In the genomic region with DNA sequence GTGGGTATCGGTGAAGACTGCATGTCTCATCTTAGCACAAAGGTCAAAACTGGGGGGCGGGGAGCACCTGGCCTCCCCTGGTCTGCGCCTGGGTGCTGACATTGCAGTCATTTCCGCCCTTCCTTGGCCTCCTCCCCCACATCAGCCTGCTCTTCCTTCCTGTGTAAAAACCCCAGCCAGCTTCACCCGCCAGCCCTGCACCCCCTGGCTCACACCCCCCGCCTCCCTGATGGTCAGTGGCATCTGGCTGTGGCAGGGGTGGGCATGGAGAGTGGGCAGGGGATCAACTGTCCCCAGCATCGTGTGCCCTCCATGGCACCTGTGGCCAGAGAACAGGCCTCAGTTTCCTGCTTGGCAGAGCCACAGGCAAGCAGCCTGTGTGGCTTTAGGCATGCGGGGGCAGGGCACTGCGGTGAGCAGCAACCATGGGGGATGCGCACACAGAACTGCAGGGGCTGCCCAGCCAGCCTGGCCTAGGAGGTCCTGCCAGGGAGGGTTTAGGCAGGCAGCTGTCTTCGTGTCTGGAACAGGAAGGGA, we compare ENCODE assay signal across 8 cellular contexts. TPM values are rescaled to one million over a fixed set of nuclear protein-coding genes. Genes with fewer than 3 reads are reported as not detected.
DNase-seq lines count a peak whose midpoint lies in the region; ATAC-seq and TF ChIP-seq lines count a peak whose summit lies in the region.

No MANE protein-coding gene starts in this region.

- intact Hi-C loops in colonic mucosa (cut with DNase I) = no loop called here

- no peak for TF ChIP-seq CTCF in WERI-Rb-1 (IDR thresholded peaks at IDR 0.05; ENCODE audit: low read depth, low read length)
- TF ChIP-seq CTCF in colonic mucosa (IDR thresholded peaks at IDR 0.05) = no peak

- peaks cover 38% of the 10 kb centered on the region for H3K4me1 ChIP-seq in colonic mucosa
- H3K4me1 ChIP-seq in rectal smooth muscle tissue (ENCODE audit: control insufficient read depth, insufficient read depth, low read length) = peaks cover 22% of the 10 kb centered on the region

- no peak overlapping the region for H3K4me3 ChIP-seq in WERI-Rb-1 (ENCODE audit: low read depth, low read length)
- H3K4me3 ChIP-seq in colonic mucosa = no peak overlapping the region
- H3K4me3 ChIP-seq in rectal smooth muscle tissue (ENCODE audit: low read length) = no peak overlapping the region

- H3K36me3 ChIP-seq in WERI-Rb-1 (peaks cover 19% of the 10 kb centered on the region), colonic mucosa (no peaks in the 10 kb centered on the region), rectal smooth muscle tissue (ENCODE audit: control insufficient read depth, insufficient read depth, low read length) (peaks cover 23% of the 10 kb centered on the region)

- H3K27ac ChIP-seq in WERI-Rb-1 = peak overlapping the region; percentile 76
- peak overlapping the region; percentile 55 for H3K27ac ChIP-seq in colonic mucosa
- H3K27ac ChIP-seq in rectal smooth muscle tissue (ENCODE audit: low read depth, low read length) = peak overlapping the region; percentile 6

- H3K9ac ChIP-seq in colonic mucosa (ENCODE audit: low read depth in 2 of 2, low read length in 2 of 2) (peak overlapping the region; percentile 27 to 42), rectal smooth muscle tissue (ENCODE audit: low read length) (no peak overlapping the region)

- peak; percentile 81 for ATAC-seq in HG03342 (IDR thresholded peaks at IDR 0.05; ENCODE audit: unreplicated experiment)

- peak; percentile 22 for TF ChIP-seq POLR2A in GM19193 (IDR thresholded peaks at IDR 0.05; ENCODE audit: extremely low read depth, insufficient read depth, insufficient read length)

- no peak for DNase-seq in WERI-Rb-1
- peak; percentile 70 for DNase-seq in colonic mucosa
- DNase-seq in anterior cingulate cortex (lab: John Stamatoyannopoulos, UW) = no peak
- no peak for DNase-seq in DMS53 treated with DMSO at 0.1 percent for 48 hours (lab: John Stamatoyannopoulos, UW; ENCODE audit: unreplicated experiment)
- no peak for DNase-seq in NCI-H2196 (lab: John Stamatoyannopoulos, UW; ENCODE audit: unreplicated experiment)

- no peaks in the 10 kb centered on the region for H3K27me3 ChIP-seq in WERI-Rb-1 (ENCODE audit: insufficient read depth, low read depth, severe bottlenecking)
- no peaks in the 10 kb centered on the region for H3K27me3 ChIP-seq in colonic mucosa
- H3K27me3 ChIP-seq in rectal smooth muscle tissue (ENCODE audit: control insufficient read depth, insufficient read depth, low read length) = no peaks in the 10 kb centered on the region

- H3K9me3 ChIP-seq in WERI-Rb-1 (ENCODE audit: severe bottlenecking) (no peaks in the 10 kb centered on the region), colonic mucosa (no peaks in the 10 kb centered on the region)

RNA-seq across cellular contexts. Expression of a gene that starts 29.0 kb away (rescaled TPM):
- 100 to 1,000 TPM; 297 to 330 TPM for total RNA-seq in colonic mucosa

RNA-seq across cellular contexts. Expression of a gene that starts 45.4 kb away (rescaled TPM):
- 100 to 1,000 TPM; 845 to 956 TPM for total RNA-seq in colonic mucosa

Comparison
In these comparisons a context has a peak if more than half of its experiments do, and no peak if none do; other contexts are left out.
1. H3K27ac ChIP-seq: peak in every context shown above with its lines; median percentile 76 in WERI-Rb-1; 55 in colonic mucosa; 6 in rectal smooth muscle tissue.